ENCODE assay signal across 13 cellular contexts in genomic region chr19:22422220-22422619, GRCh38. TPM values are rescaled to one million over a fixed set of nuclear protein-coding genes. Genes with fewer than 3 reads are reported as not detected.
DNase-seq lines count a peak whose midpoint lies in the region; ATAC-seq and TF ChIP-seq lines count a peak whose summit lies in the region.
"Had no signal": no experiment of that assay in that cellular context is flagged by ENCODE, and none has a peak within 500 bp of the region (broad histone marks: within the 10 kb centered on the region; RNA-seq: fewer than 3 reads in every experiment).

TSS of gene ZNF98 (minus strand) at chr19:22422346. CDS start at chr19:22422224, 122 bp downstream.

- H3K4me3 ChIP-seq in MM.1S (ENCODE audit: low read length), result no peak within 1 kb of the TSS

- H3K36me3 ChIP-seq in MM.1S (replicated peaks; ENCODE audit: insufficient read depth, low read length), result no peaks in the 10 kb centered on the region

- peak; percentile 19 for DNase-seq in Ammon's horn (ENCODE audit: low spot score)
- peak; percentile 22 for DNase-seq in NCI-H510A treated with DMSO at 0.1 percent for 48 hours (lab: John Stamatoyannopoulos, UW)
- DNase-seq in head of caudate nucleus, result peak in 41 of 42 donors; percentile 8 to 79 (median 40)
- no peak for DNase-seq in omental fat pad (ENCODE audit: low spot score)
- DNase-seq in activated T-cell treated with anti-CD3 and anti-CD28 coated beads, Interleukin-2, amount 50 U/mL, for 4 hours, result no peak
- no peak for DNase-seq in MM.1S
- no peak for DNase-seq in activated T-cell treated with anti-CD3 and anti-CD28 coated beads, Interleukin-2, amount 50 U/mL, for 1 hour
- no peak for DNase-seq in hepatic stellate cell (ENCODE audit: low spot score)
- DNase-seq: activated CD4-positive, alpha-beta T cell treated with anti-CD3 and anti-CD28 coated beads for 4 hours; activated effector memory CD4-positive, alpha-beta T cell treated with anti-CD3 and anti-CD28 coated beads, Interleukin-2, amount 50 U/mL, for 16 hours had no signal

- H3K27me3 Mint-ChIP-seq in activated T-cell treated with anti-CD3 and anti-CD28 coated beads, Interleukin-2, amount 50 U/mL, for 4 hours (ENCODE audit: low read depth), result no peaks in the 10 kb centered on the region

- no peaks in the 10 kb centered on the region for H3F3A ChIP-seq in MM.1S (ENCODE audit: insufficient read depth, low read length)

- peak; percentile 83 for ATAC-seq in omental fat pad (ENCODE audit: low FRiP score)
- ATAC-seq in activated T-cell treated with anti-CD3 and anti-CD28 coated beads, Interleukin-2, amount 50 U/mL, for 4 hours, result no peak
- ATAC-seq: SK-N-SH treated with all-trans-retinoic acid at 6 μM for 48 hours had no signal

- TF ChIP-seq CTCF in omental fat pad (IDR thresholded peaks at IDR 0.05) (no peak), MM.1S (IDR thresholded peaks at IDR 0.05; ENCODE audit: low read length) (no peak)

- no peaks in the 10 kb centered on the region for H3K4me1 Mint-ChIP-seq in activated T-cell treated with anti-CD3 and anti-CD28 coated beads, Interleukin-2, amount 50 U/mL, for 4 hours (ENCODE audit: low read depth)

- intact Hi-C loops in head of caudate nucleus (cut with DNase I), result no loop called here

- no peak within 1 kb of the TSS for H3K4me2 ChIP-seq in MM.1S (ENCODE audit: low read depth, low read length)

- H3K79me2 ChIP-seq in MM.1S (ENCODE audit: low read length), result no peaks in the 10 kb centered on the region

- H3K9ac ChIP-seq in MM.1S (ENCODE audit: low read length), result no peak within 1 kb of the TSS

- no peaks in the 10 kb centered on the region for H4K20me1 ChIP-seq in MM.1S (ENCODE audit: insufficient read depth, low read length)

- no peaks in the 10 kb centered on the region for H3K27me3 ChIP-seq in MM.1S (replicated peaks; ENCODE audit: insufficient read depth, low read length)

- no peak within 1 kb of the TSS for H3K4me3 Mint-ChIP-seq in activated T-cell treated with anti-CD3 and anti-CD28 coated beads, Interleukin-2, amount 50 U/mL, for 4 hours

- no peak within 1 kb of the TSS for H2AFZ ChIP-seq in MM.1S (ENCODE audit: low read length)

- no peaks in the 10 kb centered on the region for H3K9me3 ChIP-seq in MM.1S (replicated peaks; ENCODE audit: insufficient read depth, low read length)

- H3K9me2 ChIP-seq in MM.1S (replicated peaks; ENCODE audit: insufficient read depth, low read length), result no peaks in the 10 kb centered on the region

- H3K4me1 ChIP-seq in MM.1S (ENCODE audit: low read length), result no peaks in the 10 kb centered on the region

- H3K36me3 Mint-ChIP-seq in activated T-cell treated with anti-CD3 and anti-CD28 coated beads, Interleukin-2, amount 50 U/mL, for 4 hours (ENCODE audit: insufficient read depth), result no peaks in the 10 kb centered on the region

- H3K9me3 Mint-ChIP-seq in activated T-cell treated with anti-CD3 and anti-CD28 coated beads, Interleukin-2, amount 50 U/mL, for 4 hours, result peaks cover 21% of the 10 kb centered on the region

- no peak within 1 kb of the TSS for H3K27ac ChIP-seq in MM.1S (ENCODE audit: low read length)

RNA-seq across cellular contexts. Expression of gene ZNF98, which starts in this region (rescaled TPM):
- 1 to 10 TPM in 2 of 4 donors, under 1 TPM in 2; 0.24 to 4.3 (median 1.6) TPM for total RNA-seq in omental fat pad
- not detected for total RNA-seq in activated T-cell treated with anti-CD3 and anti-CD28 coated beads, Interleukin-2, amount 50 U/mL, for 4 hours
- total RNA-seq: fibroblast of villous mesenchyme, NCI-H460 had no signal

Comparison
In these comparisons a context has a peak if more than half of its experiments do, and no peak if none do; other contexts are left out.
1. DNase-seq: peak in Ammon's horn (single experiment), NCI-H510A treated with DMSO at 0.1 percent for 48 hours (single experiment) and head of caudate nucleus (41 of 42); none in omental fat pad (single experiment), activated T-cell treated with anti-CD3 and anti-CD28 coated beads, Interleukin-2, amount 50 U/mL, for 4 hours (single experiment), MM.1S (single experiment), activated T-cell treated with anti-CD3 and anti-CD28 coated beads, Interleukin-2, amount 50 U/mL, for 1 hour (single experiment) and hepatic stellate cell (single experiment).